In the genomic region with DNA sequence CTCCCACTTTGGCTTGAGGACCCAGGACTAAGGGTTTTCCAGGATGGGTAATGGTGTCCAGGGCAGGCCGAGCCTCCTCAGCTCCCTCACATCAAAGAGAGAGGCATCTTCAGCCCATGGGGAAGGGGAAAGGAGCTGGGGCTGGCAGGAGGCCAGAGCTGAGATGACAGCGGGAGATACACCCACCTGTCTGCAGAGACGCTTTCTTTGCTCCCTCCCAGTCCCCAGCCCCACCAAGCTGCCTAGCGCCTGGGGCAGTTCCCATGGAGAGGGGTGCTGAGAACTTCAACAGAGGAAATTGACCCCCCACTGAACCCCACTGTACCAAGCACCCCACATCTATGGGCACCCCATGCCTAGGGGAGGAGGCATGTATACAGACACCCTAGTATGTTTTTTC, we compare ENCODE assay signal across 1 cellular context.
TF ChIP-seq lines count a peak whose summit lies in the region.

No MANE protein-coding gene starts in this region.

TF ChIP-seq in SK-N-SH treated with all-trans-retinoic acid at 6 μM for 48 hours, 23 proteins besides CTCF, POLR2A, EP300 and RAD21 (continued from another document):
- no peak for TF ChIP-seq TOX (CRISPR knock-in tag; IDR thresholded peaks at IDR 0.05; ENCODE audit: borderline replicate concordance)
- no peak for TF ChIP-seq RARB (CRISPR knock-in tag; IDR thresholded peaks at IDR 0.05)
- no peak for TF ChIP-seq SNAI2 (CRISPR knock-in tag; IDR thresholded peaks at IDR 0.05)
- TF ChIP-seq ESRRG (CRISPR knock-in tag; IDR thresholded peaks at IDR 0.05), result no peak
- TF ChIP-seq PATZ1 (CRISPR knock-in tag; IDR thresholded peaks at IDR 0.05; ENCODE audit: borderline replicate concordance), result no peak
